ENCODE assay signal across 8 cellular contexts in genomic region chr19:31214086-31214485, GRCh38.
DNase-seq lines count a peak whose midpoint lies in the region; ATAC-seq lines count a peak whose summit lies in the region.

No MANE protein-coding gene starts in this region.

- no peaks in the 10 kb centered on the region for H3K9me3 ChIP-seq in SJSA1 (replicated peaks)

- H3K36me3 ChIP-seq in SJSA1 = no peaks in the 10 kb centered on the region

- intact Hi-C loops in left cardiac atrium (cut with DNase I) = no loop called here

- DNase-seq in SJSA1 (ENCODE audit: low read depth in 1 of 2, low spot score in 2 of 2) = peak; percentile 94 to 98
- peak; percentile 93 for DNase-seq in activated effector memory CD4-positive, alpha-beta T cell treated with anti-CD3 and anti-CD28 coated beads, Interleukin-2, amount 50 U/mL, for 16 hours
- DNase-seq in left cardiac atrium = peak; percentile 57
- DNase-seq in stimulated activated CD4-positive, alpha-beta T cell treated with anti-CD3 and anti-CD28 coated beads, Interleukin-2, amount 100 ng/mL, for 48 hours = peak; percentile 73 to 76
- DNase-seq in NCI-H187 treated with DMSO at 0.1 percent for 48 hours (lab: John Stamatoyannopoulos, UW) = no peak

- H3K4me3 ChIP-seq in SJSA1 = no peak overlapping the region

- H3K27me3 ChIP-seq in SJSA1 (replicated peaks) = no peaks in the 10 kb centered on the region

- H3K27ac ChIP-seq in SJSA1 = peak overlapping the region; percentile 89

- ATAC-seq in GM21825 (IDR thresholded peaks at IDR 0.05; ENCODE audit: unreplicated experiment) = peak; percentile 55
- ATAC-seq in left cardiac atrium = peak; percentile 82 to 89
- no peak for ATAC-seq in GM21381 (IDR thresholded peaks at IDR 0.05; ENCODE audit: unreplicated experiment)
- ATAC-seq in GM18519 (IDR thresholded peaks at IDR 0.05; ENCODE audit: low FRiP score, unreplicated experiment) = no peak

- H3K4me1 ChIP-seq in SJSA1 (replicated peaks) = peaks cover 25% of the 10 kb centered on the region

Comparison
In these comparisons a context has a peak if more than half of its experiments do, and no peak if none do; other contexts are left out.
1. ATAC-seq: peak in GM21825 (single experiment) and left cardiac atrium (2 of 2); none in GM21381 (single experiment) and GM18519 (single experiment).